In genomic region chr15:99731336-99732267, GRCh38 we compare ENCODE assay signal across 9 cellular contexts. TPM values are rescaled to one million over a fixed set of nuclear protein-coding genes. Genes with fewer than 3 reads are reported as not detected.
DNase-seq lines count a peak whose midpoint lies in the region; ATAC-seq and TF ChIP-seq lines count a peak whose summit lies in the region.
"Had no signal": no experiment of that assay in that cellular context is flagged by ENCODE, and none has a peak within 500 bp of the region (broad histone marks: within the 10 kb centered on the region; RNA-seq: fewer than 3 reads in every experiment).

No MANE protein-coding gene starts in this region.

- H3K4me1 Mint-ChIP-seq in WTC11: peaks cover 34% of the 10 kb centered on the region

- no peak overlapping the region for H2AFZ ChIP-seq in DND-41 (ENCODE audit: low read depth, low read length)

- DNase-seq in DND-41 (no peak), WTC11 (ENCODE audit: low spot score) (peak; percentile 43), foreskin melanocyte (peak; percentile 73), prostate gland (ENCODE audit: low spot score) (peak; percentile 34), AG20443 (ENCODE audit: low spot score) (no peak), C1 segment of cervical spinal cord (lab: John Stamatoyannopoulos, UW) (no peak)
- DNase-seq: SHP77 treated with DMSO at 0.1 percent for 48 hours had no signal

- no peak for ATAC-seq in DND-41 (ENCODE audit: insufficient read depth, low read depth)
- ATAC-seq in WTC11: peak; percentile 13
- ATAC-seq in HG02970 (IDR thresholded peaks at IDR 0.05; ENCODE audit: low FRiP score, unreplicated experiment): no peak
- no peak for ATAC-seq in HG03565 (IDR thresholded peaks at IDR 0.05; ENCODE audit: unreplicated experiment)

- intact Hi-C loops in prostate gland (cut with DNase I): no loop called here

- peak overlapping the region; percentile 94 for H3K4me2 ChIP-seq in DND-41 (ENCODE audit: insufficient read depth, low read length)

- TF ChIP-seq POLR2A in prostate gland (IDR thresholded peaks at IDR 0.05): no peak

- peak overlapping the region; percentile 77 for H3K9ac ChIP-seq in DND-41 (ENCODE audit: low read depth, low read length)

- 60% methylated on average over 30 of the region's 30 CpGs for WGBS in prostate gland

- POLR2A ChIA-PET in WTC11 (lab: Charles Lee): interaction anchor here (0.6 kb wide), 1 partner anchor 1904 kb away, joined by 3 read pairs; no protein-coding TSS in a partner anchor

- H3K4me3 Mint-ChIP-seq in WTC11: peak overlapping the region; percentile 79

- peaks cover 7% of the 10 kb centered on the region for H3K27me3 Mint-ChIP-seq in WTC11 (ENCODE audit: low read depth)

- H3K27me3 ChIP-seq in DND-41 (ENCODE audit: insufficient read depth, low read length, poor library complexity) (no peaks in the 10 kb centered on the region), prostate gland (replicated peaks; ENCODE audit: insufficient read depth) (no peaks in the 10 kb centered on the region)

- H3K79me2 ChIP-seq in DND-41 (ENCODE audit: insufficient read depth, low read length): peaks cover 17% of the 10 kb centered on the region

- TF ChIP-seq CTCF in DND-41 (IDR thresholded peaks at IDR 0.05; ENCODE audit: borderline replicate concordance, extremely low read depth, low read length, poor library complexity, severe bottlenecking) (no peak), WTC11 (IDR thresholded peaks at IDR 0.05) (no peak), prostate gland (IDR thresholded peaks at IDR 0.05) (peak in 1 of 4 experiments; percentile 30)

- peak overlapping the region in 1 of 2 experiments; percentile 80; a peak in 2 of 4 replicates for H3K4me3 ChIP-seq in DND-41 (ENCODE audit: low read depth in 1 of 2, low read length in 2 of 2)
- peak overlapping the region; percentile 93 to 94 for H3K4me3 ChIP-seq in prostate gland

- no peaks in the 10 kb centered on the region for H4K20me1 ChIP-seq in DND-41 (ENCODE audit: insufficient read depth, low read length)

- peak overlapping the region; percentile 92 for H3K27ac Mint-ChIP-seq in WTC11

- CTCF ChIA-PET in WTC11 (lab: Charles Lee): interaction anchor here (1.0 to 6.3 kb wide), 6 partner anchors 19 to 459 kb away, joined by 3 to 80 read pairs (median 12); no protein-coding TSS in a partner anchor

- H3K27ac ChIP-seq in DND-41 (ENCODE audit: low read length) (0 out of 2 replicates have a peak overlapping the region, but pooled peaks have one; percentile 26), prostate gland (peak overlapping the region; percentile 78 to 80)

- H3K4me1 ChIP-seq in DND-41 (ENCODE audit: insufficient read depth, low read length) (peaks cover 25% of the 10 kb centered on the region), prostate gland (replicated peaks) (peaks cover 3% of the 10 kb centered on the region)

- no peaks in the 10 kb centered on the region for H3K9me3 ChIP-seq in DND-41 (ENCODE audit: insufficient read depth, low read length, severe bottlenecking)
- no peaks in the 10 kb centered on the region for H3K9me3 ChIP-seq in prostate gland

- H3K36me3 Mint-ChIP-seq in WTC11: peaks cover 2% of the 10 kb centered on the region; the same call in 1 of the 2 replicates

- no peaks in the 10 kb centered on the region for H3K9me3 Mint-ChIP-seq in WTC11

- peaks cover 20% of the 10 kb centered on the region for H3K36me3 ChIP-seq in DND-41 (ENCODE audit: insufficient read depth, low read length)
- H3K36me3 ChIP-seq in prostate gland: no peaks in the 10 kb centered on the region

TF ChIP-seq in WTC11, 78 proteins besides CTCF, POLR2A, EP300 and RAD21:
- TF ChIP-seq CDX4 (CRISPR knock-in tag; IDR thresholded peaks at IDR 0.05; ENCODE audit: borderline replicate concordance): no peak
- no peak for TF ChIP-seq TEAD4 (CRISPR knock-in tag; IDR thresholded peaks at IDR 0.05)
- TF ChIP-seq NFE2L1 (CRISPR knock-in tag; IDR thresholded peaks at IDR 0.05): no peak
- TF ChIP-seq, protein P1, sequence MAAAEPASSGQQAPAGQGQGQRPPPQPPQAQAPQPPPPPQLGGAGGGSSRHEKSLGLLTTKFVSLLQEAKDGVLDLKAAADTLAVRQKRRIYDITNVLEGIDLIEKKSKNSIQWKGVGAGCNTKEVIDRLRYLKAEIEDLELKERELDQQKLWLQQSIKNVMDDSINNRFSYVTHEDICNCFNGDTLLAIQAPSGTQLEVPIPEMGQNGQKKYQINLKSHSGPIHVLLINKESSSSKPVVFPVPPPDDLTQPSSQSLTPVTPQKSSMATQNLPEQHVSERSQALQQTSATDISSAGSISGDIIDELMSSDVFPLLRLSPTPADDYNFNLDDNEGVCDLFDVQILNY (CRISPR knock-in tag; IDR thresholded peaks at IDR 0.05): no peak
- TF ChIP-seq, protein P2, sequence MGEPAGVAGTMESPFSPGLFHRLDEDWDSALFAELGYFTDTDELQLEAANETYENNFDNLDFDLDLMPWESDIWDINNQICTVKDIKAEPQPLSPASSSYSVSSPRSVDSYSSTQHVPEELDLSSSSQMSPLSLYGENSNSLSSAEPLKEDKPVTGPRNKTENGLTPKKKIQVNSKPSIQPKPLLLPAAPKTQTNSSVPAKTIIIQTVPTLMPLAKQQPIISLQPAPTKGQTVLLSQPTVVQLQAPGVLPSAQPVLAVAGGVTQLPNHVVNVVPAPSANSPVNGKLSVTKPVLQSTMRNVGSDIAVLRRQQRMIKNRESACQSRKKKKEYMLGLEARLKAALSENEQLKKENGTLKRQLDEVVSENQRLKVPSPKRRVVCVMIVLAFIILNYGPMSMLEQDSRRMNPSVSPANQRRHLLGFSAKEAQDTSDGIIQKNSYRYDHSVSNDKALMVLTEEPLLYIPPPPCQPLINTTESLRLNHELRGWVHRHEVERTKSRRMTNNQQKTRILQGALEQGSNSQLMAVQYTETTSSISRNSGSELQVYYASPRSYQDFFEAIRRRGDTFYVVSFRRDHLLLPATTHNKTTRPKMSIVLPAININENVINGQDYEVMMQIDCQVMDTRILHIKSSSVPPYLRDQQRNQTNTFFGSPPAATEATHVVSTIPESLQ (CRISPR knock-in tag; IDR thresholded peaks at IDR 0.05): no peak

RNA-seq across cellular contexts. Expression of gene LYSMD4, which starts 1.6 kb away (rescaled TPM):
- total RNA-seq in WTC11 (2021) (14.1 to 15.3 TPM (median 14.9 TPM) in 3 replicates), prostate gland (10 to 100 TPM in 1 of 2 donors, 1 to 10 TPM in 1; 2.7 to 21.1 TPM)

Comparison
In these comparisons a context has a peak if more than half of its experiments do, and no peak if none do; other contexts are left out.
1. DNase-seq: peak in WTC11 (single experiment), foreskin melanocyte (single experiment) and prostate gland (single experiment); none in DND-41 (single experiment), AG20443 (single experiment) and C1 segment of cervical spinal cord (0 of 14).